Comparison of ENCODE assay signal across 8 cellular contexts in genomic region chr17:58006924-58007780, GRCh38. TPM values are rescaled to one million over a fixed set of nuclear protein-coding genes. Genes with fewer than 3 reads are reported as not detected.
DNase-seq lines count a peak whose midpoint lies in the region; TF ChIP-seq lines count a peak whose summit lies in the region.

Gene SRSF1 (minus strand): TSS chr17:58007246. CDS start chr17:58007137, 109 bp downstream.

- peak within 1 kb of the TSS; percentile 99 for H3K27ac Mint-ChIP-seq in HFFc6
- peak within 1 kb of the TSS; percentile 99 for H3K27ac Mint-ChIP-seq in activated naive CD4-positive, alpha-beta T cell treated with anti-CD3 and anti-CD28 coated beads, Interleukin-2, amount 10 ng/mL, durations not matched to agents 7 days and 5 days

- under 1% methylated on average over 58 of the region's 86 CpGs for WGBS in suprapubic skin

- H3K9me3 Mint-ChIP-seq in HFFc6 = no peaks in the 10 kb centered on the region
- H3K9me3 Mint-ChIP-seq in activated naive CD4-positive, alpha-beta T cell treated with anti-CD3 and anti-CD28 coated beads, Interleukin-2, amount 10 ng/mL, durations not matched to agents 7 days and 5 days = no peaks in the 10 kb centered on the region

- H3K4me1 Mint-ChIP-seq in HFFc6 (ENCODE audit: low read depth) = peaks cover 47% of the 10 kb centered on the region
- peaks cover 52% of the 10 kb centered on the region for H3K4me1 Mint-ChIP-seq in activated naive CD4-positive, alpha-beta T cell treated with anti-CD3 and anti-CD28 coated beads, Interleukin-2, amount 10 ng/mL, durations not matched to agents 7 days and 5 days

- no peak for TF ChIP-seq EP300 in suprapubic skin (IDR thresholded peaks at IDR 0.05)

- H3K4me3 ChIP-seq in NB4 (ENCODE audit: low read depth, low read length) (peak within 1 kb of the TSS; percentile 90), SK-N-MC (peak within 1 kb of the TSS; percentile 100), suprapubic skin (peak within 1 kb of the TSS; percentile 97)

- peaks cover 48% of the 10 kb centered on the region for H3K36me3 Mint-ChIP-seq in HFFc6 (ENCODE audit: low read depth)
- H3K36me3 Mint-ChIP-seq in activated naive CD4-positive, alpha-beta T cell treated with anti-CD3 and anti-CD28 coated beads, Interleukin-2, amount 10 ng/mL, durations not matched to agents 7 days and 5 days = peaks cover 46% of the 10 kb centered on the region

- peak within 1 kb of the TSS; percentile 100 for H3K9ac ChIP-seq in SK-N-MC (ENCODE audit: insufficient read length)

- TF ChIP-seq POLR2A in NB4 (IDR thresholded peaks at IDR 0.05; ENCODE audit: extremely low read depth, insufficient read length) (peak; percentile 92), suprapubic skin (IDR thresholded peaks at IDR 0.05) (peak; percentile 85 to 97)

- H3K9me3 ChIP-seq in SK-N-MC (ENCODE audit: low read depth, low read length) (no peaks in the 10 kb centered on the region), suprapubic skin (no peaks in the 10 kb centered on the region)

- TF ChIP-seq CTCF in HFFc6 (IDR thresholded peaks at IDR 0.05) (no peak), NB4 (IDR thresholded peaks at IDR 0.05; ENCODE audit: low read depth, low read length) (no peak), suprapubic skin (IDR thresholded peaks at IDR 0.05) (no peak)

- H3K27me3 Mint-ChIP-seq in HFFc6 (ENCODE audit: insufficient read depth) = 0 out of 2 replicates have a peak, but pooled peaks cover 3% of the 10 kb centered on the region
- H3K27me3 Mint-ChIP-seq in activated naive CD4-positive, alpha-beta T cell treated with anti-CD3 and anti-CD28 coated beads, Interleukin-2, amount 10 ng/mL, durations not matched to agents 7 days and 5 days = no peaks in the 10 kb centered on the region

- peak within 1 kb of the TSS; percentile 97 for H3K4me3 Mint-ChIP-seq in HFFc6
- peak within 1 kb of the TSS; percentile 99 for H3K4me3 Mint-ChIP-seq in activated naive CD4-positive, alpha-beta T cell treated with anti-CD3 and anti-CD28 coated beads, Interleukin-2, amount 10 ng/mL, durations not matched to agents 7 days and 5 days

- peaks cover 42% of the 10 kb centered on the region for H3K4me1 ChIP-seq in suprapubic skin

- DNase-seq in GM04503 (ENCODE audit: low read depth) (peak; percentile 87), HFFc6 (peak; percentile 96), NB4 (ENCODE audit: low read depth) (peak; percentile 97), SK-N-MC (ENCODE audit: low read depth, low spot score) (peak; percentile 96), germinal center (ENCODE audit: low spot score) (peak; percentile 97), nucleus accumbens (lab: John Stamatoyannopoulos, UW) (peak in 55 of 56 donors; percentile 81 to 99 (median 95)), suprapubic skin (ENCODE audit: low spot score in 2 of 2) (peak; percentile 98 to 99)
- peak; percentile 98 for DNase-seq in activated naive CD4-positive, alpha-beta T cell treated with anti-CD3 and anti-CD28 coated beads, Interleukin-2, amount 10 ng/mL, durations not matched to agents 7 days and 5 days

- H3K36me3 ChIP-seq in SK-N-MC (ENCODE audit: insufficient read depth, low read length) (peaks cover 47% of the 10 kb centered on the region), suprapubic skin (peaks cover 30% of the 10 kb centered on the region)

- CTCF ChIA-PET in activated naive CD4-positive, alpha-beta T cell treated with anti-CD3 and anti-CD28 coated beads, Interleukin-2, amount 10 ng/mL, durations not matched to agents 7 days and 5 days (lab: Charles Lee) = interaction anchor here (0.6 to 2.8 kb wide), 7 partner anchors 7 to 150 kb away, joined by 3 to 14 read pairs (median 3); no protein-coding TSS in a partner anchor

- H3K27ac ChIP-seq in SK-N-MC (peak within 1 kb of the TSS; percentile 99), suprapubic skin (peak within 1 kb of the TSS; percentile 99)

- H3K27me3 ChIP-seq in suprapubic skin = no peaks in the 10 kb centered on the region

RNA-seq across cellular contexts. Expression of gene SRSF1, which starts in this region (rescaled TPM):
- total RNA-seq in HFFc6 (2021; fragmentation: NEBNext Ultra II Directional; extraction: Animal tissue kit (Norgen Biotek cat#: 25700)) = 100 to 1,000 TPM; 216 to 296 (median 271) TPM
- total RNA-seq in suprapubic skin = 100 to 1,000 TPM; 108 to 172 (median 125) TPM

Comparison
In these comparisons a context has a peak if more than half of its experiments do, and no peak if none do; other contexts are left out.
1. Peak in every context shown above with its lines: DNase-seq, H3K4me3 ChIP-seq and H3K27ac ChIP-seq.